ENCODE assay signal across 2 cellular contexts in the genomic region with DNA sequence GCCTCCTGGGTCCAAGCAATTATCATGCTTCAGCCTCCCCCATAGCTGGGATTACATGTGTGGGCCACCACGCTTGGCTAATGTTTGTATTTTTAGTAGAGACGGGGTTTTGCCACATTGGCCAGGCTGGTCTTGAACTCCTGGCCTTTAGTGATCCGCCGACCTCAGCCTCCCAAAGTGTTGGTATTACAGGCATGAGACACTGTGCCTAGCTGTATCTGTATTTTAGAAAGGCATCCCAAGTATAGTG.
TF ChIP-seq lines count a peak whose summit lies in the region.

No MANE protein-coding gene starts in this region.

TF ChIP-seq in IMR-90, 13 proteins besides CTCF, POLR2A, EP300 and RAD21:
- TF ChIP-seq CHD1 (IDR thresholded peaks at IDR 0.05; ENCODE audit: low read depth, low read length) (no peak), CEBPB (IDR thresholded peaks at IDR 0.05; ENCODE audit: low read depth, low read length) (no peak), MAZ (IDR thresholded peaks at IDR 0.05; ENCODE audit: borderline replicate concordance, low read depth, low read length) (no peak), RFX5 (IDR thresholded peaks at IDR 0.05; ENCODE audit: low read depth, low read length) (no peak), RCOR1 (IDR thresholded peaks at IDR 0.05; ENCODE audit: insufficient replicate concordance, low read length) (no peak), ELK1 (IDR thresholded peaks at IDR 0.05; ENCODE audit: borderline replicate concordance, low read depth, low read length) (no peak), MAFK (IDR thresholded peaks at IDR 0.05; ENCODE audit: low read depth, low read length) (no peak)
- TF ChIP-seq, protein P1, sequence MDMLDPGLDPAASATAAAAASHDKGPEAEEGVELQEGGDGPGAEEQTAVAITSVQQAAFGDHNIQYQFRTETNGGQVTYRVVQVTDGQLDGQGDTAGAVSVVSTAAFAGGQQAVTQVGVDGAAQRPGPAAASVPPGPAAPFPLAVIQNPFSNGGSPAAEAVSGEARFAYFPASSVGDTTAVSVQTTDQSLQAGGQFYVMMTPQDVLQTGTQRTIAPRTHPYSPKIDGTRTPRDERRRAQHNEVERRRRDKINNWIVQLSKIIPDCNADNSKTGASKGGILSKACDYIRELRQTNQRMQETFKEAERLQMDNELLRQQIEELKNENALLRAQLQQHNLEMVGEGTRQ (IDR thresholded peaks at IDR 0.05; ENCODE audit: low read depth, low read length): no peak

TF ChIP-seq in endothelial cell of umbilical vein, 7 proteins besides CTCF, POLR2A, EP300 and RAD21:
- TF ChIP-seq GATA2 (IDR thresholded peaks at IDR 0.05; ENCODE audit: insufficient read depth, insufficient read length, low read depth, low read length): no peak
- TF ChIP-seq MYC (IDR thresholded peaks at IDR 0.05; ENCODE audit: low read depth, low read length): no peak
- no peak for TF ChIP-seq MAX (IDR thresholded peaks at IDR 0.05; ENCODE audit: insufficient read depth, insufficient read length)
- TF ChIP-seq POLR2AphosphoS5 (IDR thresholded peaks at IDR 0.05; ENCODE audit: insufficient read depth, low read depth, low read length): no peak
- TF ChIP-seq FOS (IDR thresholded peaks at IDR 0.05; ENCODE audit: borderline replicate concordance, insufficient read depth, low read length): no peak
- no peak for TF ChIP-seq EZH2 (IDR thresholded peaks at IDR 0.05; ENCODE audit: borderline replicate concordance, low read depth, low read length, severe bottlenecking)
TF ChIP-seq in endothelial cell of umbilical vein: peak in this region for 0.
